15 cellular contexts compared by ENCODE assay signal in genomic region chr9:14062449-14063187, GRCh38.
DNase-seq lines count a peak whose midpoint lies in the region; ATAC-seq, FAIRE-seq and TF ChIP-seq lines count a peak whose summit lies in the region.
"Had no signal": no experiment of that assay in that cellular context is flagged by ENCODE, and none has a peak within 500 bp of the region (broad histone marks: within the 10 kb centered on the region; RNA-seq: fewer than 3 reads in every experiment).

No MANE protein-coding gene starts in this region.

- H3K27me3 Mint-ChIP-seq in astrocyte (ENCODE audit: low read depth, unreplicated experiment) = peaks cover 23% of the 10 kb centered on the region
- peaks cover 3% of the 10 kb centered on the region for H3K27me3 Mint-ChIP-seq in activated T-helper 17 cell treated with anti-CD3 and anti-CD28 coated beads, Interleukin-2, amount 50 U/mL, for 72 hours
- H3K27me3 Mint-ChIP-seq: activated CD4-positive, alpha-beta T cell treated with anti-CD3 and anti-CD28 coated beads, Interleukin-2, amount 10 ng/mL, durations not matched to agents 7 days and 5 days had no signal

- H3K27me3 ChIP-seq in astrocyte (ENCODE audit: insufficient read depth, low read length) (no peaks in the 10 kb centered on the region), dorsolateral prefrontal cortex (peaks cover 0 to 2% (median 0%) of the 10 kb centered on the region in 45 donors)
- H3K27me3 ChIP-seq: gastrocnemius medialis, suprapubic skin had no signal

- no peaks in the 10 kb centered on the region for H3K79me2 ChIP-seq in astrocyte (ENCODE audit: insufficient read depth, low read length)

- no peak overlapping the region for H3K4me3 Mint-ChIP-seq in astrocyte (ENCODE audit: unreplicated experiment)
- no peak overlapping the region for H3K4me3 Mint-ChIP-seq in activated T-helper 17 cell treated with anti-CD3 and anti-CD28 coated beads, Interleukin-2, amount 50 U/mL, for 72 hours
- H3K4me3 Mint-ChIP-seq: activated CD4-positive, alpha-beta T cell treated with anti-CD3 and anti-CD28 coated beads, Interleukin-2, amount 10 ng/mL, durations not matched to agents 7 days and 5 days; natural killer cell had no signal

- DNase-seq in GM03348 (ENCODE audit: low spot score) = peak; percentile 19
- peak; percentile 7 for DNase-seq in NCI-H146 treated with DMSO at 0.1 percent for 48 hours (lab: John Stamatoyannopoulos, UW; ENCODE audit: unreplicated experiment)
- peak; percentile 91 for DNase-seq in astrocyte (ENCODE audit: low read depth)
- DNase-seq in iris pigment epithelial cell (ENCODE audit: low read depth) = peak; percentile 73
- no peak for DNase-seq in putamen (ENCODE audit: low spot score)
- no peak for DNase-seq in NCI-H2171 treated with DMSO at 0.1 percent for 48 hours (lab: John Stamatoyannopoulos, UW)
- no peak for DNase-seq in dorsolateral prefrontal cortex
- DNase-seq: activated CD4-positive, alpha-beta T cell treated with anti-CD3 and anti-CD28 coated beads, Interleukin-2, amount 10 ng/mL, durations not matched to agents 7 days and 5 days; activated gamma-delta T cell treated with Interleukin-2 at 50 U/mL for 16 hours; gastrocnemius medialis; natural killer cell had no signal

- H3K9ac ChIP-seq in astrocyte (ENCODE audit: low read length) = peak overlapping the region; percentile 10

- ATAC-seq in activated T-helper 17 cell treated with anti-CD3 and anti-CD28 coated beads, Interleukin-2, amount 50 U/mL, for 72 hours (replicated peaks) = no peak
- ATAC-seq: gastrocnemius medialis, natural killer cell had no signal

- no peaks in the 10 kb centered on the region for H4K20me1 ChIP-seq in astrocyte (ENCODE audit: insufficient read depth, low read length)

- no peaks in the 10 kb centered on the region for H3K9me3 ChIP-seq in astrocyte (ENCODE audit: insufficient read depth, low read depth, low read length)
- H3K9me3 ChIP-seq: gastrocnemius medialis, suprapubic skin had no signal

- H3K4me3 ChIP-seq in astrocyte (ENCODE audit: insufficient read depth, low read depth, low read length) = no peak overlapping the region
- H3K4me3 ChIP-seq in dorsolateral prefrontal cortex = no peak overlapping the region
- H3K4me3 ChIP-seq: gastrocnemius medialis, skin epidermis, suprapubic skin had no signal

- no peak for TF ChIP-seq CTCF in astrocyte (IDR thresholded peaks at IDR 0.05; ENCODE audit: insufficient read depth, low read depth, low read length)
- no peak for TF ChIP-seq CTCF in dorsolateral prefrontal cortex (IDR thresholded peaks at IDR 0.05 in 54 of 56, conservative IDR thresholded peaks at IDR 0.05 in 2 of 56; ENCODE audit: low read depth in 1 of 56, partially characterized antibody in 56 of 56)

- peak overlapping the region; percentile 6 for H3K4me2 ChIP-seq in astrocyte (ENCODE audit: low read length)

- no peaks in the 10 kb centered on the region for H3K36me3 ChIP-seq in astrocyte (ENCODE audit: insufficient read depth, low read length)
- H3K36me3 ChIP-seq: gastrocnemius medialis, suprapubic skin had no signal

- no peaks in the 10 kb centered on the region for H3K36me3 Mint-ChIP-seq in astrocyte (ENCODE audit: low read depth, unreplicated experiment)
- H3K36me3 Mint-ChIP-seq in activated T-helper 17 cell treated with anti-CD3 and anti-CD28 coated beads, Interleukin-2, amount 50 U/mL, for 72 hours (ENCODE audit: low read depth) = no peaks in the 10 kb centered on the region
- H3K36me3 Mint-ChIP-seq: natural killer cell had no signal

- intact Hi-C loops in dorsolateral prefrontal cortex (cut with DNase I) = no loop called here

- no peaks in the 10 kb centered on the region for H3K9me3 Mint-ChIP-seq in astrocyte (ENCODE audit: unreplicated experiment)
- no peaks in the 10 kb centered on the region for H3K9me3 Mint-ChIP-seq in activated T-helper 17 cell treated with anti-CD3 and anti-CD28 coated beads, Interleukin-2, amount 50 U/mL, for 72 hours
- H3K9me3 Mint-ChIP-seq: activated CD4-positive, alpha-beta T cell treated with anti-CD3 and anti-CD28 coated beads, Interleukin-2, amount 10 ng/mL, durations not matched to agents 7 days and 5 days had no signal

- no peak overlapping the region for H3K27ac Mint-ChIP-seq in astrocyte (ENCODE audit: unreplicated experiment)
- H3K27ac Mint-ChIP-seq in activated T-helper 17 cell treated with anti-CD3 and anti-CD28 coated beads, Interleukin-2, amount 50 U/mL, for 72 hours = no peak overlapping the region
- H3K27ac Mint-ChIP-seq: activated CD4-positive, alpha-beta T cell treated with anti-CD3 and anti-CD28 coated beads, Interleukin-2, amount 10 ng/mL, durations not matched to agents 7 days and 5 days; natural killer cell had no signal

- peaks cover 12% of the 10 kb centered on the region for H3K4me1 ChIP-seq in astrocyte (ENCODE audit: insufficient read depth, low read length)
- H3K4me1 ChIP-seq: suprapubic skin had no signal

- H3K27ac ChIP-seq in astrocyte (ENCODE audit: low read depth, low read length) = peak overlapping the region; percentile 34
- no peak overlapping the region for H3K27ac ChIP-seq in dorsolateral prefrontal cortex
- H3K27ac ChIP-seq: C4-2B, gastrocnemius medialis, suprapubic skin had no signal

- FAIRE-seq in astrocyte (lab: Jason Lieb, UNC) = no peak

- no peak overlapping the region for H2AFZ ChIP-seq in astrocyte (ENCODE audit: low read depth, low read length)

- no peaks in the 10 kb centered on the region for H3K4me1 Mint-ChIP-seq in astrocyte (ENCODE audit: low read depth, unreplicated experiment)
- no peaks in the 10 kb centered on the region for H3K4me1 Mint-ChIP-seq in activated T-helper 17 cell treated with anti-CD3 and anti-CD28 coated beads, Interleukin-2, amount 50 U/mL, for 72 hours
- H3K4me1 Mint-ChIP-seq: activated CD4-positive, alpha-beta T cell treated with anti-CD3 and anti-CD28 coated beads, Interleukin-2, amount 10 ng/mL, durations not matched to agents 7 days and 5 days; natural killer cell had no signal

Comparison
In these comparisons a context has a peak if more than half of its experiments do, and no peak if none do; other contexts are left out.
1. DNase-seq: peak in GM03348 (single experiment), NCI-H146 treated with DMSO at 0.1 percent for 48 hours (single experiment), astrocyte (single experiment) and iris pigment epithelial cell (single experiment); none in putamen (single experiment), NCI-H2171 treated with DMSO at 0.1 percent for 48 hours (single experiment) and dorsolateral prefrontal cortex (0 of 10).